28 cellular contexts compared by ENCODE assay signal in the genomic region with DNA sequence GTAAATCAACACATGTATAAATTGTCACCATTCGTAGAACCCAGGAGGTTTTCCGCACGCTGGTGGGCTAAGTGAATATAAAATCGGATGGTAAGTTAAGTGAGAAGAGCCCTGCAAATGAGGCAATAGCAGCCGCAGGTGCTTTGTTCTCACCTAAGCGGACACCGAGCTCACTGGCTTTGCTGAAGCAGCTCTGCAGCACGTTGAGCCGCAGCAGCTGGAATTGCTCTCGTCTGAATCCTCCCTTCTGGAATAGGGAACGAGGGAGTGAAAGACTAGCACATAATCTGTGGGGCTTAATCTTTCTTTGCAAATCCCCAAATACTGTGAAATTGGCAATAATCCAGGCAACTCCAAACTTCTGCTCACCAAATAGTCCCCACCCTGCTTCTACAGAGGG.
"Had no signal": no experiment of that assay in that cellular context is flagged by ENCODE, and none has a peak within 500 bp of the region (broad histone marks: within the 10 kb centered on the region; RNA-seq: fewer than 3 reads in every experiment).

No MANE protein-coding gene starts in this region.

- H3K36me3 ChIP-seq: brain microvascular endothelial cell, gastrocnemius medialis, heart left ventricle had no signal

- H3K27me3 Mint-ChIP-seq: activated CD4-positive, alpha-beta memory T cell treated with anti-CD3 and anti-CD28 coated beads, Interleukin-2, amount 10 ng/mL, durations not matched to agents 7 days and 5 days; activated CD4-positive, alpha-beta T cell treated with anti-CD3 and anti-CD28 coated beads, Interleukin-2, amount 10 ng/mL, durations not matched to agents 7 days and 5 days; activated naive CD4-positive, alpha-beta T cell treated with anti-CD3 and anti-CD28 coated beads, Interleukin-2, amount 10 ng/mL, durations not matched to agents 7 days and 5 days; activated naive CD8-positive, alpha-beta T cell treated with anti-CD3 and anti-CD28 coated beads, Interleukin-2, amount 10 ng/mL, durations not matched to agents 7 days and 5 days; activated T-cell treated with anti-CD3 and anti-CD28 coated beads, Interleukin-2, amount 50 U/mL, for 24 hours; central memory CD8-positive, alpha-beta T cell; dendritic cell treated with granulocyte-macrophage colony-stimulating factor and Interleukin-4, amounts not matched to agents 40 ng/mL and 50 ng/mL, for 4 days had no signal

- DNase-seq: activated CD4-positive, alpha-beta memory T cell treated with anti-CD3 and anti-CD28 coated beads, Interleukin-2, amount 10 ng/mL, durations not matched to agents 7 days and 5 days; activated CD4-positive, alpha-beta T cell treated with anti-CD3 and anti-CD28 coated beads for 1 hour; activated CD4-positive, alpha-beta T cell treated with anti-CD3 and anti-CD28 coated beads for 4 hours; activated CD4-positive, alpha-beta T cell treated with anti-CD3 and anti-CD28 coated beads, Interleukin-2, amount 10 ng/mL, durations not matched to agents 7 days and 5 days; activated CD4-positive, alpha-beta T cell treated with anti-CD3 and anti-CD28 coated beads, Interleukin-2, amount 50 U/mL, for 4 hours; activated CD8-positive, alpha-beta memory T cell treated with anti-CD3 and anti-CD28 coated beads, Interleukin-2, amount 50 U/mL, for 48 hours; activated gamma-delta T cell; activated naive CD4-positive, alpha-beta T cell; activated naive CD4-positive, alpha-beta T cell treated with anti-CD3 and anti-CD28 coated beads, Interleukin-2, amount 10 ng/mL, durations not matched to agents 7 days and 5 days; activated naive CD8-positive, alpha-beta T cell treated with anti-CD3 and anti-CD28 coated beads, Interleukin-2, amount 10 ng/mL, durations not matched to agents 7 days and 5 days; activated T-cell treated with anti-CD3 and anti-CD28 coated beads for 4 hours; activated T-cell treated with anti-CD3 and anti-CD28 coated beads, Interleukin-2, amount 50 U/mL, for 24 hours; activated T-cell treated with anti-CD3 and anti-CD28 coated beads, Interleukin-2, amount 50 U/mL, for 72 hours; anterior cingulate cortex; brain microvascular endothelial cell; dorsolateral prefrontal cortex; effector memory CD4-positive, alpha-beta T cell; endodermal cell; foreskin keratinocyte; gastrocnemius medialis; glutamatergic neuron; heart left ventricle; T-helper 2 cell had no signal

- H3K4me3 Mint-ChIP-seq: activated CD4-positive, alpha-beta memory T cell treated with anti-CD3 and anti-CD28 coated beads, Interleukin-2, amount 10 ng/mL, durations not matched to agents 7 days and 5 days; activated CD4-positive, alpha-beta T cell treated with anti-CD3 and anti-CD28 coated beads, Interleukin-2, amount 10 ng/mL, durations not matched to agents 7 days and 5 days; activated naive CD4-positive, alpha-beta T cell treated with anti-CD3 and anti-CD28 coated beads, Interleukin-2, amount 10 ng/mL, durations not matched to agents 7 days and 5 days; activated naive CD8-positive, alpha-beta T cell treated with anti-CD3 and anti-CD28 coated beads, Interleukin-2, amount 10 ng/mL, durations not matched to agents 7 days and 5 days; activated T-cell treated with anti-CD3 and anti-CD28 coated beads, Interleukin-2, amount 50 U/mL, for 24 hours; activated T-cell treated with anti-CD3 and anti-CD28 coated beads, Interleukin-2, amount 50 U/mL, for 72 hours; central memory CD8-positive, alpha-beta T cell; dendritic cell treated with granulocyte-macrophage colony-stimulating factor and Interleukin-4, amounts not matched to agents 40 ng/mL and 50 ng/mL, for 4 days; endodermal cell had no signal

- H3K36me3 Mint-ChIP-seq: activated naive CD4-positive, alpha-beta T cell treated with anti-CD3 and anti-CD28 coated beads, Interleukin-2, amount 10 ng/mL, durations not matched to agents 7 days and 5 days; activated naive CD4-positive, alpha-beta T cell treated with anti-CD3 and anti-CD28 coated beads, Interleukin-2, amount 50 U/mL, for 72 hours; activated naive CD8-positive, alpha-beta T cell treated with anti-CD3 and anti-CD28 coated beads, Interleukin-2, amount 10 ng/mL, durations not matched to agents 7 days and 5 days had no signal

- H3K4me1 Mint-ChIP-seq: activated CD4-positive, alpha-beta memory T cell treated with anti-CD3 and anti-CD28 coated beads, Interleukin-2, amount 10 ng/mL, durations not matched to agents 7 days and 5 days; activated CD4-positive, alpha-beta T cell treated with anti-CD3 and anti-CD28 coated beads, Interleukin-2, amount 10 ng/mL, durations not matched to agents 7 days and 5 days; activated naive CD4-positive, alpha-beta T cell treated with anti-CD3 and anti-CD28 coated beads, Interleukin-2, amount 10 ng/mL, durations not matched to agents 7 days and 5 days; activated naive CD8-positive, alpha-beta T cell treated with anti-CD3 and anti-CD28 coated beads, Interleukin-2, amount 10 ng/mL, durations not matched to agents 7 days and 5 days; central memory CD8-positive, alpha-beta T cell; endodermal cell had no signal

- H3K27ac Mint-ChIP-seq: activated CD4-positive, alpha-beta memory T cell treated with anti-CD3 and anti-CD28 coated beads, Interleukin-2, amount 10 ng/mL, durations not matched to agents 7 days and 5 days; activated CD4-positive, alpha-beta T cell treated with anti-CD3 and anti-CD28 coated beads, Interleukin-2, amount 10 ng/mL, durations not matched to agents 7 days and 5 days; activated naive CD4-positive, alpha-beta T cell treated with anti-CD3 and anti-CD28 coated beads, Interleukin-2, amount 10 ng/mL, durations not matched to agents 7 days and 5 days; activated naive CD4-positive, alpha-beta T cell treated with anti-CD3 and anti-CD28 coated beads, Interleukin-2, amount 50 U/mL, for 72 hours; activated naive CD8-positive, alpha-beta T cell treated with anti-CD3 and anti-CD28 coated beads, Interleukin-2, amount 10 ng/mL, durations not matched to agents 7 days and 5 days; activated T-cell treated with anti-CD3 and anti-CD28 coated beads, Interleukin-2, amount 50 U/mL, for 24 hours; activated T-cell treated with anti-CD3 and anti-CD28 coated beads, Interleukin-2, amount 50 U/mL, for 72 hours; dendritic cell treated with granulocyte-macrophage colony-stimulating factor and Interleukin-4, amounts not matched to agents 40 ng/mL and 50 ng/mL, for 4 days; endodermal cell had no signal

- H3K27ac ChIP-seq: brain microvascular endothelial cell, coronary artery, dorsolateral prefrontal cortex, foreskin keratinocyte, gastrocnemius medialis, heart left ventricle had no signal

- H3K9me3 ChIP-seq: gastrocnemius medialis, heart left ventricle had no signal

- H3K27me3 ChIP-seq: brain microvascular endothelial cell, dorsolateral prefrontal cortex, gastrocnemius medialis had no signal

- H3K4me3 ChIP-seq: coronary artery, dorsolateral prefrontal cortex, gastrocnemius medialis, heart left ventricle had no signal

- H3K4me1 ChIP-seq: foreskin keratinocyte, gastrocnemius medialis, heart left ventricle had no signal

- ATAC-seq: activated naive CD4-positive, alpha-beta T cell treated with anti-CD3 and anti-CD28 coated beads, Interleukin-2, amount 50 U/mL, for 72 hours; activated T-cell treated with anti-CD3 and anti-CD28 coated beads, Interleukin-2, amount 50 U/mL, for 72 hours; esophagus mucosa; foreskin keratinocyte; gastrocnemius medialis; heart left ventricle had no signal

- H3K9me3 Mint-ChIP-seq: activated CD4-positive, alpha-beta memory T cell treated with anti-CD3 and anti-CD28 coated beads, Interleukin-2, amount 10 ng/mL, durations not matched to agents 7 days and 5 days; activated CD4-positive, alpha-beta T cell treated with anti-CD3 and anti-CD28 coated beads, Interleukin-2, amount 10 ng/mL, durations not matched to agents 7 days and 5 days; activated naive CD4-positive, alpha-beta T cell treated with anti-CD3 and anti-CD28 coated beads, Interleukin-2, amount 10 ng/mL, durations not matched to agents 7 days and 5 days; activated naive CD8-positive, alpha-beta T cell treated with anti-CD3 and anti-CD28 coated beads, Interleukin-2, amount 10 ng/mL, durations not matched to agents 7 days and 5 days; activated T-cell treated with anti-CD3 and anti-CD28 coated beads, Interleukin-2, amount 50 U/mL, for 24 hours; activated T-cell treated with anti-CD3 and anti-CD28 coated beads, Interleukin-2, amount 50 U/mL, for 72 hours; dendritic cell treated with granulocyte-macrophage colony-stimulating factor and Interleukin-4, amounts not matched to agents 40 ng/mL and 50 ng/mL, for 4 days; endodermal cell had no signal
